Comparison of ENCODE assay signal across 15 cellular contexts in the genomic region with DNA sequence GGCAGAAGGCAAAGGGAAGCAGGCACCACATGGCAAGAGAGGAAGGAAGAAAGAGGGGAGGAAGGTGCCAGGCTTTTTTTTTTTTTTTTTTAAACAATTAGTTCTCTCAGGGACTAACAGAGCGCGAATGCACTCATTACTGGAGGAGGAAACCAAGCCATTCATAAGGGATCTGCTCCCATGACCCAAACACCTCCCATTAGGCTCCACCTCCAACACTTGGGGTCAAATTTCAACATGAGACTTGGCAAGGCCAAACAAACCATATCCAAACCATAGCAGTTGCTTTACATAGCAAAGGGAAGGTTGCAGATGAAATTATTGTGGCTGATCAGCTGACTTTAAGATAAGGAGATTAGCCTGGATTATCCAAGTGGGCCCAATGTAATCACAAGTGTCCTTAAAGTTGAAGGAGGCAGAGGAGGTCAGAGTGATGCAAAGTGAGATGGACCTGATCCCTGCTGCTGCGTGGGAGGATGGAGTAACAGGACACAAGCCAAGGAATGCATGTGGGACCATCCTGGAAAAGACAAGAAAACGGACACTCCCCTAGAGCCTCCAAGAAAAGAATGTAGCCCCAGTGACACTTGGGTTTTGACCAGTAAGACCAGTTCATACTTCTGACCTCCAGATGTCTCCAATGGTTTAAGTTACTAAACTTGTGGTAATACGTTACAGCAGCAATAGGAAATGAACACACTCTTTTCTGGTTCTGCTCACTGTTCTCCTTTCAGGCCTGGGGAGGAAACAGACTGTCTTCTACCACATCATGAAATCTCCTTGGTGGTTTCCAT.
DNase-seq lines count a peak whose midpoint lies in the region; TF ChIP-seq lines count a peak whose summit lies in the region.
"Had no signal": no experiment of that assay in that cellular context is flagged by ENCODE, and none has a peak within 500 bp of the region (broad histone marks: within the 10 kb centered on the region; RNA-seq: fewer than 3 reads in every experiment).

No MANE protein-coding gene starts in this region.

- no peaks in the 10 kb centered on the region for H3K4me1 ChIP-seq in OCI-LY3 (ENCODE audit: low read length)
- H3K4me1 ChIP-seq in spleen = peaks cover 0 to 18% (median 2%) of the 10 kb centered on the region in 6 donors
- no peaks in the 10 kb centered on the region for H3K4me1 ChIP-seq in smooth muscle cell (ENCODE audit: low read depth)
- H3K4me1 ChIP-seq: gastrocnemius medialis had no signal

- H3K27me3 Mint-ChIP-seq in activated naive CD8-positive, alpha-beta T cell treated with anti-CD3 and anti-CD28 coated beads for 36 hours = no peaks in the 10 kb centered on the region
- H3K27me3 Mint-ChIP-seq: T-cell had no signal

- H4K20me1 ChIP-seq in OCI-LY3 (ENCODE audit: insufficient read depth, low read length) = no peaks in the 10 kb centered on the region
- H4K20me1 ChIP-seq in smooth muscle cell (ENCODE audit: low read depth) = peaks cover 17% of the 10 kb centered on the region

- intact Hi-C loops in spleen (cut with DNase I; ENCODE audit: low total_unique reads) = no loop called here

- H3K27me3 ChIP-seq in OCI-LY3 (ENCODE audit: low read depth, low read length) (no peaks in the 10 kb centered on the region), spleen (replicated peaks in 1 of 7) (no peaks in the 10 kb centered on the region), smooth muscle cell (ENCODE audit: low read depth) (no peaks in the 10 kb centered on the region)
- H3K27me3 ChIP-seq: gastrocnemius medialis had no signal

- H3K27ac ChIP-seq in OCI-LY3 (ENCODE audit: low read length) (no peak overlapping the region), spleen (peak overlapping the region in 6 of 8 donors; percentile 2 to 73 (median 47)), smooth muscle cell (ENCODE audit: low read depth) (no peak overlapping the region)
- H3K27ac ChIP-seq: A549, gastrocnemius medialis had no signal

- H3K4me3 ChIP-seq in OCI-LY3 (ENCODE audit: low read length) (no peak overlapping the region), fibroblast of the aortic adventitia (ENCODE audit: low read depth, low read length) (no peak overlapping the region), spleen (no peak overlapping the region), smooth muscle cell (no peak overlapping the region)
- H3K4me3 ChIP-seq: A549, gastrocnemius medialis had no signal

- no peak overlapping the region for H3K27ac Mint-ChIP-seq in activated naive CD8-positive, alpha-beta T cell treated with anti-CD3 and anti-CD28 coated beads for 36 hours
- H3K27ac Mint-ChIP-seq: brain, mesothelial cell of epicardium, T-cell had no signal

- no peak for TF ChIP-seq POLR2A in spleen (IDR thresholded peaks at IDR 0.05)

- H3F3A ChIP-seq in smooth muscle cell (ENCODE audit: low read depth) = no peaks in the 10 kb centered on the region

- no peak overlapping the region for H3K4me2 ChIP-seq in OCI-LY3 (ENCODE audit: low read length)
- H3K4me2 ChIP-seq in smooth muscle cell = no peak overlapping the region

- H3K4me3 Mint-ChIP-seq in activated naive CD8-positive, alpha-beta T cell treated with anti-CD3 and anti-CD28 coated beads for 36 hours = no peak overlapping the region
- H3K4me3 Mint-ChIP-seq: brain, mesothelial cell of epicardium, T-cell had no signal

- DNase-seq in NOMO-1 treated with DMSO at 0.1 percent for 48 hours (lab: John Stamatoyannopoulos, UW; ENCODE audit: unreplicated experiment) = peak; percentile 28
- no peak for DNase-seq in NOMO-1 treated with dmso at 0.1 percent for 144 hours (lab: John Stamatoyannopoulos, UW; ENCODE audit: unreplicated experiment)
- DNase-seq in fibroblast of the aortic adventitia (ENCODE audit: low read depth) = peak; percentile 85
- DNase-seq in spleen = no peak
- no peak for DNase-seq in UCSD-AML1 (lab: John Stamatoyannopoulos, UW; ENCODE audit: unreplicated experiment)
- no peak for DNase-seq in activated naive CD8-positive, alpha-beta T cell treated with anti-CD3 and anti-CD28 coated beads for 36 hours
- DNase-seq in smooth muscle cell (lab: John Stamatoyannopoulos, UW; ENCODE audit: unreplicated experiment) = no peak
- DNase-seq: activated CD8-positive, alpha-beta memory T cell treated with anti-CD3 and anti-CD28 coated beads, Interleukin-2, amount 50 U/mL, for 4 hours; gastrocnemius medialis; NCI-H446 treated with DMSO at 0.1 percent for 48 hours; T-cell had no signal

- H2AFZ ChIP-seq in OCI-LY3 (ENCODE audit: low read depth, low read length) (no peak overlapping the region), smooth muscle cell (ENCODE audit: low read depth) (no peak overlapping the region)

- H3K79me2 ChIP-seq in OCI-LY3 (ENCODE audit: low read length) (no peaks in the 10 kb centered on the region), smooth muscle cell (ENCODE audit: low read depth) (peaks cover 19% of the 10 kb centered on the region)

- H3K36me3 ChIP-seq in OCI-LY3 (replicated peaks; ENCODE audit: low read depth, low read length) (no peaks in the 10 kb centered on the region), spleen (no peaks in the 10 kb centered on the region), smooth muscle cell (ENCODE audit: low read depth) (no peaks in the 10 kb centered on the region)
- H3K36me3 ChIP-seq: gastrocnemius medialis had no signal

- WGBS in spleen, 5 donors = 46 to 77% (median 59%) methylated on average over 5 of the region's 5 CpGs
- WGBS in smooth muscle cell (ENCODE audit: low lambda C conversion rate) = 86% methylated on average over 5 of the region's 5 CpGs

- H3K9me3 ChIP-seq in OCI-LY3 (ENCODE audit: insufficient read depth, low read length) = no peaks in the 10 kb centered on the region
- H3K9me3 ChIP-seq in spleen = peaks cover 0 to 13% (median 5%) of the 10 kb centered on the region in 8 donors
- H3K9me3 ChIP-seq in smooth muscle cell (replicated peaks; ENCODE audit: low read depth) = no peaks in the 10 kb centered on the region
- H3K9me3 ChIP-seq: gastrocnemius medialis had no signal

- TF ChIP-seq CTCF in OCI-LY3 (IDR thresholded peaks at IDR 0.05; ENCODE audit: low read depth, low read length) = peak; percentile 33; the same call in 1 of the 2 replicates
- peak; percentile 14 for TF ChIP-seq CTCF in fibroblast of the aortic adventitia (IDR thresholded peaks at IDR 0.05; ENCODE audit: insufficient read depth, low read length)
- TF ChIP-seq CTCF in spleen (IDR thresholded peaks at IDR 0.05 in 8 of 11, conservative IDR thresholded peaks at IDR 0.05 in 3 of 11) = peak in 4 of 11 experiments; percentile 14 to 44 (median 22)
- no peak for TF ChIP-seq CTCF in smooth muscle cell (IDR thresholded peaks at IDR 0.05; ENCODE audit: borderline replicate concordance, insufficient read depth, poor library complexity, severe bottlenecking)

- H3K4me1 Mint-ChIP-seq in activated naive CD8-positive, alpha-beta T cell treated with anti-CD3 and anti-CD28 coated beads for 36 hours = no peaks in the 10 kb centered on the region
- H3K4me1 Mint-ChIP-seq: mesothelial cell of epicardium had no signal

- H3K9ac ChIP-seq in OCI-LY3 (ENCODE audit: low read length) = no peak overlapping the region
- no peak overlapping the region for H3K9ac ChIP-seq in smooth muscle cell (ENCODE audit: low read depth)

- H3K9me3 Mint-ChIP-seq in activated naive CD8-positive, alpha-beta T cell treated with anti-CD3 and anti-CD28 coated beads for 36 hours = peaks cover 24% of the 10 kb centered on the region

- H3K36me3 Mint-ChIP-seq in activated naive CD8-positive, alpha-beta T cell treated with anti-CD3 and anti-CD28 coated beads for 36 hours = peaks cover 57% of the 10 kb centered on the region

Comparison
In these comparisons a context has a peak if more than half of its experiments do, and no peak if none do; other contexts are left out.
1. DNase-seq: peak in NOMO-1 treated with DMSO at 0.1 percent for 48 hours (single experiment) and fibroblast of the aortic adventitia (single experiment); none in NOMO-1 treated with dmso at 0.1 percent for 144 hours (single experiment), spleen (single experiment), UCSD-AML1 (single experiment), activated naive CD8-positive, alpha-beta T cell treated with anti-CD3 and anti-CD28 coated beads for 36 hours (single experiment) and smooth muscle cell (single experiment).
2. H3K27ac ChIP-seq: peak in spleen (6 of 8); none in OCI-LY3 (single experiment) and smooth muscle cell (single experiment).